11 cellular contexts compared by ENCODE assay signal in the genomic region with DNA sequence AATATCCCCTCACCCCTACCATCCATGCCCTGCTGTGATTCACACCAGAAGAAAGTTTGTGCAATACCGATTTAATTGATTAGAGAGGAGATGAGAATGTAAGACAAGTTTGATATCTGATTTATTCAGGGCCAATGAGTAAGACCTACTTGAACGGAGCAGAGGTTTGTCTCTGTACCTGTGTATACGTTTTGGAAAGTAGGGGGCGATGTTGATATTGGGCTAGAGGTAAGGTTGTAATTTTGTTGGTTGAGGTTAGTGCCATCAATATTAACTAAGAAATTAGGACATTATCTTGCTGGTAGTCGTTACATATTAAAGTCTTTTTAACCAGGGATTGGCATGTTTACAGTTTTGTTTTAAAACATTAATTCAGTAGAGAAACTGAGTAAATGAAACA. TPM values are rescaled to one million over a fixed set of nuclear protein-coding genes. Genes with fewer than 3 reads are reported as not detected.
DNase-seq lines count a peak whose midpoint lies in the region; ATAC-seq, FAIRE-seq and TF ChIP-seq lines count a peak whose summit lies in the region.
"Had no signal": no experiment of that assay in that cellular context is flagged by ENCODE, and none has a peak within 500 bp of the region (broad histone marks: within the 10 kb centered on the region; RNA-seq: fewer than 3 reads in every experiment).

No MANE protein-coding gene starts in this region.

- H3K4me1 ChIP-seq in A549 (no peaks in the 10 kb centered on the region), OCI-LY7 (ENCODE audit: insufficient read depth, low read length, poor library complexity, severe bottlenecking) (no peaks in the 10 kb centered on the region)

- ATAC-seq in A549, result peak in 1 of 2 experiments; percentile 53; a peak in 2 of 6 replicates
- no peak for ATAC-seq in GM21447 (IDR thresholded peaks at IDR 0.05; ENCODE audit: unreplicated experiment)
- no peak for ATAC-seq in GM19467 (IDR thresholded peaks at IDR 0.05; ENCODE audit: unreplicated experiment)
- ATAC-seq: activated T-cell treated with anti-CD3 and anti-CD28 coated beads, Interleukin-2, amount 50 U/mL, for 4 hours had no signal

- no TSS peak for BruUV-seq in OCI-LY7 (replicated peaks; lab: Mats Ljungman, UMichigan)

- H3K79me2 ChIP-seq in OCI-LY7 (ENCODE audit: insufficient read depth, low read depth, low read length), result peaks cover 52% of the 10 kb centered on the region; the same call in 1 of the 2 replicates

- TF ChIP-seq POLR2A in A549 (IDR thresholded peaks at IDR 0.05; ENCODE audit: low read length), result no peak

- POLR2A ChIA-PET in A549 (lab: Yijun Ruan, JAX), result no interaction called here
- POLR2A ChIA-PET in OCI-LY7 (lab: Charles Lee), result no interaction called here

- CTCF ChIA-PET in A549 (lab: Yijun Ruan, JAX), result no interaction called here
- CTCF ChIA-PET in OCI-LY7 (lab: Charles Lee; ENCODE audit: unreplicated experiment), result no interaction called here

- no peak overlapping the region for H3K27ac ChIP-seq in A549
- H3K27ac ChIP-seq in OCI-LY7 (ENCODE audit: low read depth, low read length, poor library complexity, severe bottlenecking), result no peak overlapping the region
- H3K27ac ChIP-seq: epithelial cell of prostate had no signal

- FAIRE-seq in A549 (lab: Jason Lieb, UNC), result no peak

- no peak for TF ChIP-seq EP300 in A549 (IDR thresholded peaks at IDR 0.05)

- no peak overlapping the region for H2AFZ ChIP-seq in OCI-LY7 (ENCODE audit: low read length)

- H3K9me3 ChIP-seq in A549 (no peaks in the 10 kb centered on the region), OCI-LY7 (ENCODE audit: low read length) (no peaks in the 10 kb centered on the region)

- TF ChIP-seq CTCF in A549 (IDR thresholded peaks at IDR 0.05) (peak; percentile 29; the same call in 2 of the 3 replicates), GM12874 (IDR thresholded peaks at IDR 0.05; ENCODE audit: insufficient read depth, low read depth, low read length) (peak; percentile 38; the same call in 1 of the 2 replicates), OCI-LY7 (conservative IDR thresholded peaks at IDR 0.05; ENCODE audit: low read length) (peak; percentile 88), fibroblast of mammary gland (conservative IDR thresholded peaks at IDR 0.05; ENCODE audit: control insufficient read depth, insufficient read depth, low read depth, low read length) (peak; percentile 35)

- peaks cover 75% of the 10 kb centered on the region for H3K36me3 ChIP-seq in OCI-LY7 (ENCODE audit: insufficient read depth, low read length)

- no peaks in the 10 kb centered on the region for H4K20me1 ChIP-seq in OCI-LY7 (ENCODE audit: insufficient read depth, low read length)

- H3K4me3 ChIP-seq in A549 (no peak overlapping the region), OCI-LY7 (ENCODE audit: low read depth, low read length, poor library complexity, severe bottlenecking) (no peak overlapping the region), fibroblast of mammary gland (ENCODE audit: control insufficient read depth, low read depth, low read length) (no peak overlapping the region)

- H3K9me2 ChIP-seq in OCI-LY7 (ENCODE audit: insufficient read depth, low read length), result no peaks in the 10 kb centered on the region

- DNase-seq in A549 (ENCODE audit: low read depth in 1 of 2, low spot score in 1 of 2) (peak in 1 of 2 experiments; percentile 34), OCI-LY7 (ENCODE audit: low spot score) (peak; percentile 56), fibroblast of mammary gland (ENCODE audit: low read depth) (peak; percentile 11), posterior vena cava (ENCODE audit: low spot score) (no peak)
- DNase-seq in stimulated activated naive CD4-positive, alpha-beta T cell treated with Interleukin-2 at 50 U/mL for 16 hours (lab: John Stamatoyannopoulos, UW), result no peak
- DNase-seq: activated T-cell treated with anti-CD3 and anti-CD28 coated beads, Interleukin-2, amount 50 U/mL, for 4 hours; Right ventricle myocardium superior had no signal

- TF ChIP-seq RAD21 in A549 (conservative IDR thresholded peaks at IDR 0.05 in 1 of 2, IDR thresholded peaks at IDR 0.05 in 1 of 2), result peak in 1 of 2 experiments; percentile 31; a peak in 2 of 5 replicates

- intact Hi-C loops in OCI-LY7 (cut with micrococcal nuclease; ENCODE audit: unreplicated experiment) (loop anchor here (5.0 kb wide), 1 partner anchor 402 kb away; no protein-coding TSS in a partner anchor), posterior vena cava (cut with DNase I) (no loop called here)

- no peak overlapping the region for H3K4me2 ChIP-seq in A549
- no peak overlapping the region for H3K4me2 ChIP-seq in OCI-LY7 (ENCODE audit: low read length)

- WGBS in A549 (ENCODE audit: missing lambda C conversion rate), result 31% methylated on average over 5 of the region's 5 CpGs

TF ChIP-seq in A549, 52 proteins besides CTCF, POLR2A, EP300 and RAD21:
- TF ChIP-seq RNF2 (IDR thresholded peaks at IDR 0.05; ENCODE audit: borderline replicate concordance, low read depth) (no peak), ATOH8 (CRISPR knock-in tag; IDR thresholded peaks at IDR 0.05; ENCODE audit: low read depth) (no peak), HOXB13 (CRISPR knock-in tag; IDR thresholded peaks at IDR 0.05; ENCODE audit: low read depth) (no peak), FOSL2 (IDR thresholded peaks at IDR 0.05) (no peak), FOSL2 (CRISPR knock-in tag; IDR thresholded peaks at IDR 0.05) (no peak), MAZ (IDR thresholded peaks at IDR 0.05; ENCODE audit: borderline replicate concordance, low read depth, low read length) (no peak), NPAS2 (CRISPR knock-in tag; IDR thresholded peaks at IDR 0.05; ENCODE audit: borderline replicate concordance) (no peak), JUNB (IDR thresholded peaks at IDR 0.05) (no peak), PBX3 (IDR thresholded peaks at IDR 0.05) (no peak), MAX (IDR thresholded peaks at IDR 0.05) (no peak), ZNF302 (CRISPR knock-in tag; IDR thresholded peaks at IDR 0.05) (no peak), NFE2L2 (conservative IDR thresholded peaks at IDR 0.05; ENCODE audit: low read length) (no peak)
- TF ChIP-seq, protein P1, sequence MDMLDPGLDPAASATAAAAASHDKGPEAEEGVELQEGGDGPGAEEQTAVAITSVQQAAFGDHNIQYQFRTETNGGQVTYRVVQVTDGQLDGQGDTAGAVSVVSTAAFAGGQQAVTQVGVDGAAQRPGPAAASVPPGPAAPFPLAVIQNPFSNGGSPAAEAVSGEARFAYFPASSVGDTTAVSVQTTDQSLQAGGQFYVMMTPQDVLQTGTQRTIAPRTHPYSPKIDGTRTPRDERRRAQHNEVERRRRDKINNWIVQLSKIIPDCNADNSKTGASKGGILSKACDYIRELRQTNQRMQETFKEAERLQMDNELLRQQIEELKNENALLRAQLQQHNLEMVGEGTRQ (IDR thresholded peaks at IDR 0.05), result no peak
- TF ChIP-seq, protein P2, sequence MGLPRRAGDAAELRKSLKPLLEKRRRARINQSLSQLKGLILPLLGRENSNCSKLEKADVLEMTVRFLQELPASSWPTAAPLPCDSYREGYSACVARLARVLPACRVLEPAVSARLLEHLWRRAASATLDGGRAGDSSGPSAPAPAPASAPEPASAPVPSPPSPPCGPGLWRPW (IDR thresholded peaks at IDR 0.05), result no peak
TF ChIP-seq in A549: peak in this region for 0.

RNA-seq across cellular contexts. Expression of gene EAF2, which starts 20.5 kb away (rescaled TPM):
- polyA plus RNA-seq in A549 (2011; rRNA removed) (6.1 and 7.4 TPM in 2 replicates), A549 (2017; fragmentation: RNase III; extraction: RNeasy Plus Mini Kit Qiagen cat#74134 plus additional on column Dnase treatment) (3.6 to 4.3 TPM (median 4.1 TPM) in 3 replicates)
- polyA plus RNA-seq in A549 (2012; cell fraction: cytosol; rRNA removed), result 2.9 and 4.2 TPM in 2 replicates
- polyA plus RNA-seq in A549 (2012; cell fraction: nucleus; rRNA removed), result 0.99 and 1.0 TPM in 2 replicates
- 1.6 and 1.9 TPM in 2 replicates for polyA minus RNA-seq in A549 (2011; rRNA and poly(A)+ RNA removed)
- 66.3 and 78.1 TPM in 2 replicates for total RNA-seq in OCI-LY7 (2014; rRNA removed; shearing (Covaris generic))
- total RNA-seq in OCI-LY7 (2022) (131 and 132 TPM in 2 replicates), posterior vena cava (1 to 10 TPM; 5.0 to 7.9 TPM)

RNA-seq across cellular contexts. Expression of gene IQCB1, which starts 20.7 kb away (rescaled TPM):
- polyA plus RNA-seq in A549 (2011; rRNA removed) (28.2 and 34.3 TPM in 2 replicates), A549 (2017; fragmentation: RNase III; extraction: RNeasy Plus Mini Kit Qiagen cat#74134 plus additional on column Dnase treatment) (19.8 to 22.9 TPM (median 22.1 TPM) in 3 replicates)
- polyA plus RNA-seq in A549 (2012; cell fraction: cytosol; rRNA removed), result 8.0 and 8.3 TPM in 2 replicates
- 12.4 and 21.3 TPM in 2 replicates for polyA plus RNA-seq in A549 (2012; cell fraction: nucleus; rRNA removed)
- 10.2 and 13.2 TPM in 2 replicates for polyA minus RNA-seq in A549 (2011; rRNA and poly(A)+ RNA removed)
- 77.5 and 108 TPM in 2 replicates for total RNA-seq in OCI-LY7 (2014; rRNA removed; shearing (Covaris generic))
- total RNA-seq in OCI-LY7 (2022) (94.3 and 100 TPM in 2 replicates), posterior vena cava (10 to 100 TPM; 11.6 to 13.8 TPM)

RNA-seq across cellular contexts. Expression of gene SLC15A2, which starts 38.6 kb away (rescaled TPM):
- polyA plus RNA-seq in A549 (2011; rRNA removed) (0.63 and 0.75 TPM in 2 replicates), A549 (2017; fragmentation: RNase III; extraction: RNeasy Plus Mini Kit Qiagen cat#74134 plus additional on column Dnase treatment) (0.09 to 0.42 TPM (median 0.18 TPM) in 3 replicates)
- polyA plus RNA-seq in A549 (2012; cell fraction: cytosol; rRNA removed), result 0.17 and 0.18 TPM in 2 replicates
- polyA plus RNA-seq in A549 (2012; cell fraction: nucleus; rRNA removed), result 0.19 and 0.34 TPM in 2 replicates
- 0.12 and 2.6 TPM in 2 replicates for polyA minus RNA-seq in A549 (2011; rRNA and poly(A)+ RNA removed)
- 14.0 and 15.1 TPM in 2 replicates for total RNA-seq in OCI-LY7 (2014; rRNA removed; shearing (Covaris generic))
- total RNA-seq in OCI-LY7 (2022) (15.2 and 25.3 TPM in 2 replicates), posterior vena cava (1 to 10 TPM; 2.0 to 2.1 TPM)

Comparison
In these comparisons a context has a peak if more than half of its experiments do, and no peak if none do; other contexts are left out.
1. DNase-seq: peak in OCI-LY7 (single experiment) and fibroblast of mammary gland (single experiment); none in stimulated activated naive CD4-positive, alpha-beta T cell treated with Interleukin-2 at 50 U/mL for 16 hours (single experiment) and posterior vena cava (single experiment).
2. CTCF ChIP-seq: peak in every context shown above with its lines; median percentile 88 in OCI-LY7; 38 in GM12874; 35 in fibroblast of mammary gland; 29 in A549.
3. RNA of gene EAF2, which starts 20.5 kb away (total RNA-seq): 66.3 to 132 TPM in OCI-LY7; 5.0 to 7.9 TPM in posterior vena cava; every median in the first group is over 4 times any median in the second.
4. RNA of gene IQCB1, which starts 20.7 kb away (total RNA-seq): 77.5 to 108 TPM in OCI-LY7; 11.6 to 13.8 TPM in posterior vena cava; every median in the first group is over 4 times any median in the second.
5. RNA of gene SLC15A2, which starts 38.6 kb away (total RNA-seq): 14.0 to 25.3 TPM in OCI-LY7; 2.0 to 2.1 TPM in posterior vena cava; every median in the first group is over 4 times any median in the second.